1 cellular context compared by ENCODE assay signal in genomic region chr11:108536783-108537182, GRCh38.
TF ChIP-seq lines count a peak whose summit lies in the region.

No MANE protein-coding gene starts in this region.

TF ChIP-seq in GM23338, 12 proteins besides CTCF, POLR2A, EP300 and RAD21 (continued from another document):
- TF ChIP-seq REST (IDR thresholded peaks at IDR 0.05; ENCODE audit: unreplicated experiment) (no peak), POLR2AphosphoS5 (IDR thresholded peaks at IDR 0.05; ENCODE audit: low read depth) (no peak)
